In the genomic region with DNA sequence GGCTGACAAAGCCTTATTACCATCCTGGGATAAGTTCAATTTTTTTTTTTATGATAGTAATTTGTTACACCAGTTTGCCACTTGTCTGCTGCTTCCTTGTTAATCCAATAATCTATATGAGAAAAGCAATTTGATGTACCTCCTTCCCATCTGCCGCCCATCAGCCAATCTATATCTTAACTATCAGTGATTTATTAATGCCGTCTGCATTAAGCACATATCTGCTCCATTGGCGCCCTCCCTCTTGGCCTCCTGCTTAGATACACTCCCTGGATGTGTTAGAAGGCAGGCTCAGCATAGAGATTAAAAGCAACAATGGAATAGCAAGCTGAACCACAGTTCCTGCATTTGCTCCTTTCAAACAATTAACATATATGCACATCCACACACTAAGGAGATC, we compare ENCODE assay signal across 20 cellular contexts.
"Had no signal": no experiment of that assay in that cellular context is flagged by ENCODE, and none has a peak within 500 bp of the region (broad histone marks: within the 10 kb centered on the region; RNA-seq: fewer than 3 reads in every experiment).

No MANE protein-coding gene starts in this region.

- H3K27me3 Mint-ChIP-seq: stimulated activated naive B cell treated with anti-CD40 and anti-IgM and Interleukin-4, amounts not matched to agents 10 μg/mL and 1 μg/mL and 100 μg/mL, for 72 hours had no signal

- DNase-seq: effector memory CD8-positive, alpha-beta T cell; esophagus squamous epithelium; foreskin fibroblast; kidney; left cardiac atrium; left ventricle myocardium superior; mesenchymal stem cell; naive B cell; psoas muscle; retina; right lobe of liver; spleen; stimulated activated CD4-positive, alpha-beta T cell treated with anti-CD3 and anti-CD28 coated beads, Interleukin-2, amount 100 ng/mL, for 24 hours; stimulated activated CD4-positive, alpha-beta T cell treated with anti-CD3 and anti-CD28 coated beads, Interleukin-4, amount 100 ng/mL, for 4 hours; stimulated activated naive B cell treated with anti-CD40 and anti-IgM and Interleukin-4, amounts not matched to agents 10 μg/mL and 1 μg/mL and 100 μg/mL, for 72 hours; stomach; substantia nigra; transverse colon had no signal

- ATAC-seq: effector memory CD8-positive, alpha-beta T cell; gastroesophageal sphincter; left cardiac atrium; left ventricle myocardium superior; psoas muscle; right lobe of liver; stimulated activated naive B cell treated with anti-CD40 and anti-IgM and Interleukin-4, amounts not matched to agents 10 μg/mL and 1 μg/mL and 100 μg/mL, for 72 hours had no signal

- H3K4me1 Mint-ChIP-seq: naive B cell; stimulated activated naive B cell treated with anti-CD40 and anti-IgM and Interleukin-4, amounts not matched to agents 10 μg/mL and 1 μg/mL and 100 μg/mL, for 72 hours had no signal

- H3K9me3 Mint-ChIP-seq: effector memory CD8-positive, alpha-beta T cell; naive B cell; nephron; stimulated activated naive B cell treated with anti-CD40 and anti-IgM and Interleukin-4, amounts not matched to agents 10 μg/mL and 1 μg/mL and 100 μg/mL, for 72 hours had no signal

- H3K4me3 Mint-ChIP-seq: effector memory CD8-positive, alpha-beta T cell; naive B cell; nephron; stimulated activated naive B cell treated with anti-CD40 and anti-IgM and Interleukin-4, amounts not matched to agents 10 μg/mL and 1 μg/mL and 100 μg/mL, for 72 hours had no signal

- FAIRE-seq: kidney had no signal

- H3K36me3 Mint-ChIP-seq: naive B cell; stimulated activated naive B cell treated with anti-CD40 and anti-IgM and Interleukin-4, amounts not matched to agents 10 μg/mL and 1 μg/mL and 100 μg/mL, for 72 hours had no signal

- H3K27ac Mint-ChIP-seq: effector memory CD8-positive, alpha-beta T cell; naive B cell; nephron; stimulated activated naive B cell treated with anti-CD40 and anti-IgM and Interleukin-4, amounts not matched to agents 10 μg/mL and 1 μg/mL and 100 μg/mL, for 72 hours had no signal
